In genomic region chr2:176079285-176079830, GRCh38 we compare ENCODE assay signal across 10 cellular contexts. TPM values are rescaled to one million over a fixed set of nuclear protein-coding genes. Genes with fewer than 3 reads are reported as not detected.
DNase-seq lines count a peak whose midpoint lies in the region; TF ChIP-seq lines count a peak whose summit lies in the region.
"Had no signal": no experiment of that assay in that cellular context is flagged by ENCODE, and none has a peak within 500 bp of the region (broad histone marks: within the 10 kb centered on the region; RNA-seq: fewer than 3 reads in every experiment).

No MANE protein-coding gene starts in this region.

- peaks cover 3 to 98% of the 10 kb centered on the region in 2 donors for H3K27me3 ChIP-seq in breast epithelium

- H3K27ac Mint-ChIP-seq in IgD-negative memory B cell: peak overlapping the region; percentile 88 to 95 (median 93)
- H3K27ac Mint-ChIP-seq in osteocyte (ENCODE audit: unreplicated experiment): no peak overlapping the region

- H3K4me1 ChIP-seq in breast epithelium: no peaks in the 10 kb centered on the region
- H3K4me1 ChIP-seq: upper lobe of right lung had no signal

- TF ChIP-seq CTCF in breast epithelium (IDR thresholded peaks at IDR 0.05) (no peak), osteocyte (IDR thresholded peaks at IDR 0.05) (no peak)

- H3K27me3 Mint-ChIP-seq in IgD-negative memory B cell: peaks cover 58% of the 10 kb centered on the region
- peaks cover 85% of the 10 kb centered on the region for H3K27me3 Mint-ChIP-seq in osteocyte (ENCODE audit: unreplicated experiment)

- intact Hi-C loops in breast epithelium (cut with DNase I; ENCODE audit: low total_unique reads): no loop called here

- H3K9me3 Mint-ChIP-seq in IgD-negative memory B cell: peaks cover 4 to 17% (median 6%) of the 10 kb centered on the region in 3 donors
- no peaks in the 10 kb centered on the region for H3K9me3 Mint-ChIP-seq in osteocyte (ENCODE audit: unreplicated experiment)

- peak overlapping the region in 2 of 3 donors; percentile 16 to 51 for H3K4me3 ChIP-seq in breast epithelium
- H3K4me3 ChIP-seq: upper lobe of right lung had no signal

- TF ChIP-seq POLR2A in breast epithelium (IDR thresholded peaks at IDR 0.05): no peak

- H3K4me3 Mint-ChIP-seq in IgD-negative memory B cell: peak overlapping the region in 3 of 4 donors; percentile 43 to 88 (median 80)
- peak overlapping the region; percentile 27 for H3K4me3 Mint-ChIP-seq in osteocyte (ENCODE audit: unreplicated experiment)

- no peaks in the 10 kb centered on the region for H3K36me3 ChIP-seq in breast epithelium
- H3K36me3 ChIP-seq: upper lobe of right lung had no signal

- H3K4me1 Mint-ChIP-seq in IgD-negative memory B cell (peaks cover 0 to 6% (median 2%) of the 10 kb centered on the region in 3 donors), osteocyte (ENCODE audit: unreplicated experiment) (peaks cover 19% of the 10 kb centered on the region)

- no peak overlapping the region for H3K27ac ChIP-seq in breast epithelium
- H3K27ac ChIP-seq: upper lobe of right lung had no signal

- DNase-seq in NCI-H2107 treated with DMSO at 0.1 percent for 48 hours (lab: John Stamatoyannopoulos, UW; ENCODE audit: unreplicated experiment) (peak; percentile 23), NCI-H2107 (lab: John Stamatoyannopoulos, UW) (no peak), breast epithelium (ENCODE audit: low spot score in 2 of 2) (no peak), osteocyte (ENCODE audit: extremely low spot score, unreplicated experiment) (no peak), ecto neural progenitor cell (ENCODE audit: low spot score) (no peak), retina (no peak), DMS114 treated with DMSO at 0.1 percent for 48 hours (lab: John Stamatoyannopoulos, UW; ENCODE audit: unreplicated experiment) (no peak)

- H3K36me3 Mint-ChIP-seq in IgD-negative memory B cell: peaks cover 1% of the 10 kb centered on the region
- no peaks in the 10 kb centered on the region for H3K36me3 Mint-ChIP-seq in osteocyte (ENCODE audit: unreplicated experiment)

- peaks cover 0 to 15% of the 10 kb centered on the region in 2 donors for H3K9me3 ChIP-seq in breast epithelium
- H3K9me3 ChIP-seq: upper lobe of right lung had no signal

RNA-seq across cellular contexts. Expression of gene EVX2, which starts 4.4 kb away (rescaled TPM):
- not detected for polyA plus RNA-seq in IgD-negative memory B cell
- total RNA-seq in breast epithelium (not detected), osteocyte (not detected in 2 replicates)
- total RNA-seq: upper lobe of right lung had no signal
- polyA plus RNA-seq: AG04450 had no signal

RNA-seq across cellular contexts. Expression of gene HOXD13, which starts 13.2 kb away (rescaled TPM):
- not detected for polyA plus RNA-seq in IgD-negative memory B cell
- total RNA-seq in breast epithelium (not detected), osteocyte (not detected in 2 replicates)
- total RNA-seq: upper lobe of right lung had no signal
- polyA plus RNA-seq: AG04450 had no signal

RNA-seq across cellular contexts. Expression of gene HOXD12, which starts 20.2 kb away (rescaled TPM):
- polyA plus RNA-seq in IgD-negative memory B cell: not detected
- total RNA-seq in breast epithelium: not detected
- not detected in 2 replicates for total RNA-seq in osteocyte
- total RNA-seq: upper lobe of right lung had no signal
- polyA plus RNA-seq: AG04450 had no signal

RNA-seq across cellular contexts. Expression of gene HOXD11, which starts 27.7 kb away (rescaled TPM):
- not detected for polyA plus RNA-seq in IgD-negative memory B cell
- under 1 TPM in 1 of 3 donors, not detected in 2; 0.66 TPM for total RNA-seq in breast epithelium
- total RNA-seq in osteocyte: not detected in 2 replicates
- total RNA-seq: upper lobe of right lung had no signal
- polyA plus RNA-seq: AG04450 had no signal

RNA-seq across cellular contexts. Expression of gene HOXD10, which starts 37.2 kb away (rescaled TPM):
- not detected for polyA plus RNA-seq in IgD-negative memory B cell
- total RNA-seq in breast epithelium: 1 to 10 TPM in 2 of 3 donors, not detected in 1; 1.6 to 5.2 TPM
- total RNA-seq in osteocyte: not detected in 2 replicates
- polyA plus RNA-seq: AG04450 had no signal
